17 cellular contexts compared by ENCODE assay signal in genomic region chr6:109738200-109738599, GRCh38. TPM values are rescaled to one million over a fixed set of nuclear protein-coding genes. Genes with fewer than 3 reads are reported as not detected.
A peak's percentile ranks its signal among the peaks of the same experiment; 100 is the strongest.
DNase-seq lines count a peak whose midpoint lies in the region; ATAC-seq and TF ChIP-seq lines count a peak whose summit lies in the region.
"Had no signal": no experiment of that assay in that cellular context is flagged by ENCODE, and none has a peak within 500 bp of the region (broad histone marks: within the 10 kb centered on the region; RNA-seq: fewer than 3 reads in every experiment).

No MANE protein-coding gene starts in this region.

- H3K79me2 ChIP-seq in GM23248 (ENCODE audit: insufficient read depth) = no peaks in the 10 kb centered on the region
- no peaks in the 10 kb centered on the region for H3K79me2 ChIP-seq in SK-N-SH (ENCODE audit: insufficient read depth)
- H3K79me2 ChIP-seq in osteoblast (ENCODE audit: insufficient read depth, low read length) = no peaks in the 10 kb centered on the region

- H2AFZ ChIP-seq in GM23248 (no peak overlapping the region), SK-N-SH (ENCODE audit: low read depth) (no peak overlapping the region), osteoblast (ENCODE audit: low read length) (no peak overlapping the region)
- H2AFZ ChIP-seq: GM23338 had no signal

- no peak overlapping the region for H3K27ac ChIP-seq in GM23248
- H3K27ac ChIP-seq in SK-N-SH (ENCODE audit: low read depth in 2 of 2, low read length in 1 of 2) = no peak overlapping the region; a peak in 1 of 4 replicates
- H3K27ac ChIP-seq in osteoblast (ENCODE audit: low read depth, low read length) = no peak overlapping the region
- H3K27ac ChIP-seq: A549, HL-60 had no signal

- no peak for TF ChIP-seq EP300 in SK-N-SH (IDR thresholded peaks at IDR 0.05; ENCODE audit: borderline replicate concordance in 1 of 2, low read depth in 1 of 2, low read length in 1 of 2)

- H3F3A ChIP-seq in GM23248 (ENCODE audit: insufficient read depth) = peaks cover 6% of the 10 kb centered on the region
- H3F3A ChIP-seq in SK-N-SH (replicated peaks; ENCODE audit: insufficient read depth) = no peaks in the 10 kb centered on the region

- TF ChIP-seq RAD21 in SK-N-SH (IDR thresholded peaks at IDR 0.05; ENCODE audit: low read length) = no peak

- DNase-seq in GM23248 = peak; percentile 33
- DNase-seq in SK-N-SH = no peak
- peak; percentile 39 for DNase-seq in fibroblast of mammary gland (ENCODE audit: low read depth)
- DNase-seq in osteoblast (ENCODE audit: insufficient read length, low spot score, missing footprints) = peak; percentile 1
- DNase-seq in Right ventricle myocardium superior = no peak
- DNase-seq in effector CD4-positive, alpha-beta T cell = no peak
- DNase-seq: CD8-positive, alpha-beta T cell; COR-L47; DMS153; DMS79 treated with DMSO at 0.1 percent for 48 hours; GF-D8; H9 had no signal

- in situ Hi-C loops in GM23248 (cut with MboI) = no loop called here

- CTCF ChIA-PET in SK-N-SH (lab: Yijun Ruan, JAX) = no interaction called here

- H3K36me3 ChIP-seq in GM23248 (ENCODE audit: low read depth) = no peaks in the 10 kb centered on the region
- H3K36me3 ChIP-seq in SK-N-SH (replicated peaks in 1 of 2; ENCODE audit: control insufficient read depth in 1 of 2, insufficient read depth in 2 of 2, low read length in 1 of 2) = peaks cover 4 to 18% of the 10 kb centered on the region in 2 experiments
- H3K36me3 ChIP-seq in osteoblast (ENCODE audit: insufficient read depth, low read length) = no peaks in the 10 kb centered on the region

- TF ChIP-seq CTCF in SK-N-SH (IDR thresholded peaks at IDR 0.05) = no peak
- TF ChIP-seq CTCF in fibroblast of mammary gland (conservative IDR thresholded peaks at IDR 0.05; ENCODE audit: control insufficient read depth, insufficient read depth, low read depth, low read length) = no peak
- no peak for TF ChIP-seq CTCF in osteoblast (IDR thresholded peaks at IDR 0.05; ENCODE audit: extremely low read depth, low read depth, low read length)

- POLR2A ChIA-PET in SK-N-SH (lab: Yijun Ruan, JAX) = no interaction called here

- 17% methylated on average over 1 of the region's 1 CpG for WGBS in GM23248 (ENCODE audit: low coverage in 1 of 2, low lambda C conversion rate in 2 of 2, missing lambda C conversion rate in 2 of 2), 2 experiments
- WGBS in SK-N-SH (ENCODE audit: low lambda C conversion rate) = 38% methylated on average over 1 of the region's 1 CpG

- H3K9me2 ChIP-seq in GM23248 (ENCODE audit: insufficient read depth) (no peaks in the 10 kb centered on the region), SK-N-SH (no peaks in the 10 kb centered on the region)

- H3K9me3 ChIP-seq in GM23248 (ENCODE audit: low read depth) (no peaks in the 10 kb centered on the region), SK-N-SH (no peaks in the 10 kb centered on the region), osteoblast (ENCODE audit: low read depth, low read length) (no peaks in the 10 kb centered on the region)
- H3K9me3 ChIP-seq: A549 had no signal

- ATAC-seq in Right ventricle myocardium superior (ENCODE audit: poor library complexity) (no peak), HG02798 (IDR thresholded peaks at IDR 0.05; ENCODE audit: poor library complexity, unreplicated experiment) (no peak)
- ATAC-seq: A549; CD8-positive, alpha-beta T cell; K562 had no signal

- intact Hi-C loops in Right ventricle myocardium superior (cut with DNase I) = no loop called here

- H3K4me2 ChIP-seq in GM23248 (ENCODE audit: unreplicated experiment) = peak overlapping the region; percentile 32
- no peak overlapping the region for H3K4me2 ChIP-seq in SK-N-SH
- H3K4me2 ChIP-seq in osteoblast (ENCODE audit: insufficient read depth, low read length) = no peak overlapping the region
- H3K4me2 ChIP-seq: A549, GM23338 had no signal

- H3K4me3 ChIP-seq in GM23248 = no peak overlapping the region
- H3K4me3 ChIP-seq in SK-N-SH (ENCODE audit: low read depth in 2 of 2, low read length in 1 of 2) = no peak overlapping the region
- H3K4me3 ChIP-seq in fibroblast of mammary gland (ENCODE audit: control insufficient read depth, low read depth, low read length) = no peak overlapping the region
- H3K4me3 ChIP-seq in osteoblast (ENCODE audit: insufficient read depth, low read length) = no peak overlapping the region
- H3K4me3 ChIP-seq: A549, GM23338, K562 had no signal

- H3K27me3 ChIP-seq in GM23248 (replicated peaks; ENCODE audit: insufficient read depth) (no peaks in the 10 kb centered on the region), SK-N-SH (ENCODE audit: insufficient read depth) (no peaks in the 10 kb centered on the region), osteoblast (ENCODE audit: insufficient read depth, low read length) (no peaks in the 10 kb centered on the region)

- peaks cover 14% of the 10 kb centered on the region for H3K4me1 ChIP-seq in GM23248 (ENCODE audit: insufficient read depth)
- H3K4me1 ChIP-seq in SK-N-SH (ENCODE audit: control insufficient read depth in 1 of 2, insufficient read depth in 2 of 2, low read depth in 1 of 2, low read length in 1 of 2) = no peaks in the 10 kb centered on the region; a peak in 1 of 4 replicates
- no peaks in the 10 kb centered on the region for H3K4me1 ChIP-seq in osteoblast (ENCODE audit: insufficient read depth, low read length)
- H3K4me1 ChIP-seq: A549 had no signal

- no peaks in the 10 kb centered on the region for H4K20me1 ChIP-seq in GM23248 (ENCODE audit: insufficient read depth)
- no peaks in the 10 kb centered on the region for H4K20me1 ChIP-seq in SK-N-SH (ENCODE audit: insufficient read depth)
- no peaks in the 10 kb centered on the region for H4K20me1 ChIP-seq in osteoblast (ENCODE audit: insufficient read depth, low read length)

- no peak overlapping the region for H3K9ac ChIP-seq in GM23248
- no peak overlapping the region for H3K9ac ChIP-seq in SK-N-SH

TF ChIP-seq in SK-N-SH, 30 proteins besides CTCF, POLR2A, EP300 and RAD21:
- TF ChIP-seq TCF12 (IDR thresholded peaks at IDR 0.05) = peak; percentile 38
- TF ChIP-seq GABPA (IDR thresholded peaks at IDR 0.05; ENCODE audit: low read depth) = no peak

RNA-seq across cellular contexts. Expression of gene FIG4, which starts 47.1 kb away (rescaled TPM):
- 7.2 and 11.5 TPM in 2 replicates for total RNA-seq in GM23248 (2014; rRNA removed; shearing (Covaris generic))
- polyA plus RNA-seq in GM23248 (2016; fragmentation: Nextera tagmentation; extraction: Ambion mirVana) = 8.7 and 8.8 TPM in 2 replicates
- 6.8 and 8.4 TPM in 2 replicates for polyA plus RNA-seq in SK-N-SH (2012; rRNA removed)
- 8.7 and 9.6 TPM in 2 replicates for polyA plus RNA-seq in SK-N-SH (2012; cell fraction: cytosol; rRNA removed)
- polyA plus RNA-seq in SK-N-SH (2012; cell fraction: nucleus; rRNA removed) = 6.4 and 11.1 TPM in 2 replicates
- total RNA-seq in osteoblast = 27.1 and 33.9 TPM in 2 replicates
- total RNA-seq in Right ventricle myocardium superior = 7.7 TPM

RNA-seq across cellular contexts. Expression of gene AK9, which starts 47.2 kb away (rescaled TPM):
- total RNA-seq in GM23248 (2014; rRNA removed; shearing (Covaris generic)) = 2.0 and 7.2 TPM in 2 replicates
- 3.6 and 3.7 TPM in 2 replicates for polyA plus RNA-seq in GM23248 (2016; fragmentation: Nextera tagmentation; extraction: Ambion mirVana)
- 0.76 and 1.1 TPM in 2 replicates for polyA plus RNA-seq in SK-N-SH (2012; rRNA removed)
- polyA plus RNA-seq in SK-N-SH (2012; cell fraction: cytosol; rRNA removed) = 1.2 and 1.7 TPM in 2 replicates
- 0.79 and 1.6 TPM in 2 replicates for polyA plus RNA-seq in SK-N-SH (2012; cell fraction: nucleus; rRNA removed)
- total RNA-seq in osteoblast = 5.8 and 6.5 TPM in 2 replicates
- 11.1 TPM for total RNA-seq in Right ventricle myocardium superior

Comparison
In these comparisons a context has a peak if more than half of its experiments do, and no peak if none do; other contexts are left out.
1. DNase-seq: peak in GM23248 (single experiment), fibroblast of mammary gland (single experiment) and osteoblast (single experiment); none in SK-N-SH (single experiment), Right ventricle myocardium superior (single experiment) and effector CD4-positive, alpha-beta T cell (single experiment).